In genomic region chr11:117985953-117986887, GRCh38 we compare ENCODE assay signal across 1 cellular context.
TF ChIP-seq lines count a peak whose summit lies in the region.

IL10RA (plus strand) TSS chr11:117986394; CDS start chr11:117986468, 74 bp downstream.

TF ChIP-seq in K562, 482 proteins besides CTCF, POLR2A, EP300 and RAD21 (continued from another document and continues in another):
- TF ChIP-seq IRF1 (CRISPR knock-in tag; IDR thresholded peaks at IDR 0.05; ENCODE audit: borderline replicate concordance) = no peak; the same call in 1 of the 2 replicates
- TF ChIP-seq CBFA2T3 (IDR thresholded peaks at IDR 0.05) = no peak
- 0 out of 4 replicates have a peak, but pooled peaks of 1 of the 2 experiments have one; percentile 28 for TF ChIP-seq FOXK2 (conservative IDR thresholded peaks at IDR 0.05 in 1 of 2, IDR thresholded peaks at IDR 0.05 in 1 of 2; ENCODE audit: low read depth in 2 of 2)
- TF ChIP-seq CBX2 (IDR thresholded peaks at IDR 0.05; ENCODE audit: insufficient read depth, low read length, poor library complexity, severe bottlenecking) = no peak
- TF ChIP-seq ZNF551 (CRISPR knock-in tag; IDR thresholded peaks at IDR 0.05) = no peak
- TF ChIP-seq ZC3H8 (IDR thresholded peaks at IDR 0.05) = no peak
- no peak for TF ChIP-seq TFAM (CRISPR knock-in tag; conservative IDR thresholded peaks at IDR 0.05)
- 0 out of 2 replicates have a peak, but pooled peaks have one; percentile 47 for TF ChIP-seq MECOM (CRISPR knock-in tag; IDR thresholded peaks at IDR 0.05)
- peak; percentile 64 for TF ChIP-seq NFIC (IDR thresholded peaks at IDR 0.05)
- no peak for TF ChIP-seq ZBTB9 (CRISPR knock-in tag; IDR thresholded peaks at IDR 0.05)
- TF ChIP-seq KHSRP (IDR thresholded peaks at IDR 0.05) = no peak
- no peak for TF ChIP-seq TCF7L2 (IDR thresholded peaks at IDR 0.05; ENCODE audit: low read depth, low read length)
- TF ChIP-seq PHF8 (IDR thresholded peaks at IDR 0.05; ENCODE audit: borderline replicate concordance, low read length) = peak; percentile 86; the same call in 1 of the 2 replicates
- TF ChIP-seq ARID2 (IDR thresholded peaks at IDR 0.05) = peak; percentile 41; the same call in 1 of the 2 replicates
- peak in 1 of 3 experiments; percentile 28 for TF ChIP-seq YY1 (IDR thresholded peaks at IDR 0.05; ENCODE audit: borderline replicate concordance in 1 of 3, control insufficient read depth in 1 of 3, extremely low read depth in 1 of 3, insufficient read depth in 3 of 3, insufficient read length in 1 of 3, insufficient replicate concordance in 2 of 3, low read depth in 1 of 3, low read length in 2 of 3)
- TF ChIP-seq KLF10 (CRISPR knock-in tag; IDR thresholded peaks at IDR 0.05) = no peak
- no peak for TF ChIP-seq POU5F1 (IDR thresholded peaks at IDR 0.05; ENCODE audit: borderline replicate concordance, low read depth, low read length, partially characterized antibody)
- TF ChIP-seq KLF6 (CRISPR knock-in tag; IDR thresholded peaks at IDR 0.05; ENCODE audit: borderline replicate concordance) = no peak
- TF ChIP-seq, protein P1, sequence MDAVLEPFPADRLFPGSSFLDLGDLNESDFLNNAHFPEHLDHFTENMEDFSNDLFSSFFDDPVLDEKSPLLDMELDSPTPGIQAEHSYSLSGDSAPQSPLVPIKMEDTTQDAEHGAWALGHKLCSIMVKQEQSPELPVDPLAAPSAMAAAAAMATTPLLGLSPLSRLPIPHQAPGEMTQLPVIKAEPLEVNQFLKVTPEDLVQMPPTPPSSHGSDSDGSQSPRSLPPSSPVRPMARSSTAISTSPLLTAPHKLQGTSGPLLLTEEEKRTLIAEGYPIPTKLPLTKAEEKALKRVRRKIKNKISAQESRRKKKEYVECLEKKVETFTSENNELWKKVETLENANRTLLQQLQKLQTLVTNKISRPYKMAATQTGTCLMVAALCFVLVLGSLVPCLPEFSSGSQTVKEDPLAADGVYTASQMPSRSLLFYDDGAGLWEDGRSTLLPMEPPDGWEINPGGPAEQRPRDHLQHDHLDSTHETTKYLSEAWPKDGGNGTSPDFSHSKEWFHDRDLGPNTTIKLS (IDR thresholded peaks at IDR 0.05; ENCODE audit: borderline replicate concordance, low read depth) = peak; percentile 76
- TF ChIP-seq SP1 (CRISPR knock-in tag; IDR thresholded peaks at IDR 0.05) = peak; percentile 70; the same call in 1 of the 2 replicates
- TF ChIP-seq CHD7 (IDR thresholded peaks at IDR 0.05; ENCODE audit: low read depth, low read length) = no peak
- no peak for TF ChIP-seq ZNF830 (CRISPR knock-in tag; IDR thresholded peaks at IDR 0.05)
- TF ChIP-seq SMC3 (conservative IDR thresholded peaks at IDR 0.05; ENCODE audit: insufficient read depth, low read depth, low read length) = no peak
- TF ChIP-seq TGIF2 (CRISPR knock-in tag; IDR thresholded peaks at IDR 0.05) = no peak
- TF ChIP-seq MEF2D (tag; conservative IDR thresholded peaks at IDR 0.05; ENCODE audit: low read depth) = no peak
- 0 out of 2 replicates have a peak, but pooled peaks have one; percentile 82 for TF ChIP-seq E2F5 (CRISPR knock-in tag; IDR thresholded peaks at IDR 0.05)
- peak; percentile 86 for TF ChIP-seq RBM25 (IDR thresholded peaks at IDR 0.05; ENCODE audit: low read depth, low read length, severe bottlenecking)
- peak; percentile 99 for TF ChIP-seq FOXP1 (CRISPR knock-in tag; IDR thresholded peaks at IDR 0.05)
- peak; percentile 94 for TF ChIP-seq ZNF217 (CRISPR knock-in tag; IDR thresholded peaks at IDR 0.05)
- no peak for TF ChIP-seq PHTF2 (CRISPR knock-in tag; IDR thresholded peaks at IDR 0.05)
- TF ChIP-seq FOXM1 (IDR thresholded peaks at IDR 0.05; ENCODE audit: low read depth) = no peak
- peak; percentile 70; the same call in 1 of the 2 replicates for TF ChIP-seq FOXM1 (CRISPR knock-in tag; IDR thresholded peaks at IDR 0.05; ENCODE audit: low read depth)
- no peak for TF ChIP-seq ZNF77 (CRISPR knock-in tag; IDR thresholded peaks at IDR 0.05)
- no peak for TF ChIP-seq ZNF766 (CRISPR knock-in tag; conservative IDR thresholded peaks at IDR 0.05)
- peak; percentile 59 for TF ChIP-seq SMAD4 (CRISPR knock-in tag; conservative IDR thresholded peaks at IDR 0.05)
- TF ChIP-seq AFF4 (CRISPR knock-in tag; IDR thresholded peaks at IDR 0.05) = no peak
- peak; percentile 80 for TF ChIP-seq MYC (IDR thresholded peaks at IDR 0.05; ENCODE audit: low read depth, low read length)
- TF ChIP-seq MYC (CRISPR knock-in tag; IDR thresholded peaks at IDR 0.05; ENCODE audit: borderline replicate concordance, low read depth) = peak; percentile 54; the same call in 1 of the 2 replicates
- TF ChIP-seq ZNF280B (CRISPR knock-in tag; IDR thresholded peaks at IDR 0.05) = no peak
- TF ChIP-seq ZNF134 (CRISPR knock-in tag; conservative IDR thresholded peaks at IDR 0.05) = no peak
- no peak for TF ChIP-seq ZNF79 (CRISPR knock-in tag; IDR thresholded peaks at IDR 0.05; ENCODE audit: low read depth)
- TF ChIP-seq ZNF121 (CRISPR knock-in tag; conservative IDR thresholded peaks at IDR 0.05) = peak; percentile 58; the same call in 1 of the 2 replicates
